ENCODE assay signal across 1 cellular context in the genomic region with DNA sequence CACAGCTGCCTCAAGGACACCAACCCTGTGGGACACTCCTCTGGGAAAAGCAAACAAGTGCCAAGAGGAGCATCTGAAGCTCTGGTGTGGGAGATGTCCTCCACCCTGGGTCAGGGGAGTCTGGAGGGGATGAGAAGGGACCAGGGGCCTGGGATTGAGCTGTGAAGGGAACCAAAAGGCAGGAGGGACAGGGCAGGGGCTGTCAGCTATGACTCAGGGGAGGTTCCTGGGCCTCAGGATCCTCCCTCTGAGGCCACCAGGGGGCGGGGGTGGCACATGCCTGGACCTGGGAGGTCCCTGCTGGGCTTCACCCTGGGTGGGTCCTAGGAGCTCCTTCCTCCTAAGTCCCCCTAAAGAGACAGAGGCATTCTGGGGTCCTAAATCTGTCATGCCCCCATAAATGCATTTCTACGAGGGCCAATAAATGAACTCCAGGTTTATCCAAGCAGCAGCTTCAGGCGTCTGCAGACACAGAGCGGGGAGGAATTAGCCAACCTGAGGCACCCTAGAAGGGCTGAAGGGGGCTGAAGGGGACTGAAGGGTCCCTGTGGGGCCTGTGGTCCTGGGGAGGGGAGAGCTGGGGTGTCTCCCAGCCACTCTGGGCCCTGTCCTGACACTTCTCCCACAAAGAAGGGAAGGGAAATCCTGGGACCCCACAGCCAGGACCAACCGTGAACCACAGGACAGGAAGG.
A peak's percentile ranks its signal among the peaks of the same experiment; 100 is the strongest.
TF ChIP-seq lines count a peak whose summit lies in the region.

No MANE protein-coding gene starts in this region.

TF ChIP-seq in GM12878, 131 proteins besides CTCF, POLR2A, EP300 and RAD21 (continued from another document):
- TF ChIP-seq, protein P1, sequence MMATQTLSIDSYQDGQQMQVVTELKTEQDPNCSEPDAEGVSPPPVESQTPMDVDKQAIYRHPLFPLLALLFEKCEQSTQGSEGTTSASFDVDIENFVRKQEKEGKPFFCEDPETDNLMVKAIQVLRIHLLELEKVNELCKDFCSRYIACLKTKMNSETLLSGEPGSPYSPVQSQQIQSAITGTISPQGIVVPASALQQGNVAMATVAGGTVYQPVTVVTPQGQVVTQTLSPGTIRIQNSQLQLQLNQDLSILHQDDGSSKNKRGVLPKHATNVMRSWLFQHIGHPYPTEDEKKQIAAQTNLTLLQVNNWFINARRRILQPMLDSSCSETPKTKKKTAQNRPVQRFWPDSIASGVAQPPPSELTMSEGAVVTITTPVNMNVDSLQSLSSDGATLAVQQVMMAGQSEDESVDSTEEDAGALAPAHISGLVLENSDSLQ (IDR thresholded peaks at IDR 0.05), result peak; percentile 64; the same call in 1 of the 2 replicates
- peak in 1 of 2 experiments; percentile 8; a peak in 2 of 4 replicates for TF ChIP-seq IKZF2 (IDR thresholded peaks at IDR 0.05)
- TF ChIP-seq ZNF622 (IDR thresholded peaks at IDR 0.05), result no peak
- TF ChIP-seq SMC3 (IDR thresholded peaks at IDR 0.05; ENCODE audit: borderline replicate concordance, low read length), result peak; percentile 58; the same call in 1 of the 2 replicates
TF ChIP-seq in GM12878: peak in this region for 4.
